Comparison of ENCODE assay signal across 12 cellular contexts in the genomic region with DNA sequence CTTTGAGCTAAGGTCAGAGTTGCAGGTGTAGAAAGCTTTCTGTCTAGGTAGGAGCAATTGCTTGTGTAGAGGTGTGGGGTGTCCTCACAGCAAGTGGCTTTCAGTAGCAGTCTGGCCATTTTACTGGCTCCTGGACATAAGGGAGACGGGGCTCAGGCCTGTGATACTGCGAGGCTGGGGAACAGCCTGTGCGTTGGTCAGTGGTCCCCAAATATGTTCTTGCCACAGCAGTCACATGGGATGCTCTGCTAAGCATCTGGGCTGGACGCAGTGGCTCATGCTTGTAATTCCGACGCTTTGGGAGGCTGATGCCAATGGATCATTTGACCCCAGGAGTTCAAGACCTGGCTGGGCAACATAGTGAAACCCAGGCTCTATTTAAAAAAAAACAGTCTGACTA. TPM values are rescaled to one million over a fixed set of nuclear protein-coding genes. Genes with fewer than 3 reads are reported as not detected.
DNase-seq lines count a peak whose midpoint lies in the region; ATAC-seq and TF ChIP-seq lines count a peak whose summit lies in the region.
"Had no signal": no experiment of that assay in that cellular context is flagged by ENCODE, and none has a peak within 500 bp of the region (broad histone marks: within the 10 kb centered on the region; RNA-seq: fewer than 3 reads in every experiment).

No MANE protein-coding gene starts in this region.

- peaks cover 13% of the 10 kb centered on the region for H3K79me2 ChIP-seq in OCI-LY1 (ENCODE audit: insufficient read depth, low read length)

- peaks cover 52% of the 10 kb centered on the region for H3K4me1 ChIP-seq in OCI-LY1 (ENCODE audit: insufficient read depth, low read length, severe bottlenecking)

- H3F3A ChIP-seq in OCI-LY1 (ENCODE audit: insufficient read depth, low read length): no peaks in the 10 kb centered on the region

- peaks cover 23% of the 10 kb centered on the region for H3K4me1 Mint-ChIP-seq in activated T-cell treated with anti-CD3 and anti-CD28 coated beads, Interleukin-2, amount 50 U/mL, for 4 hours (ENCODE audit: low read depth)
- peaks cover 28% of the 10 kb centered on the region for H3K4me1 Mint-ChIP-seq in brain
- H3K4me1 Mint-ChIP-seq in stimulated activated memory B cell treated with anti-CD40 and anti-IgM and Interleukin-4, amounts not matched to agents 10 μg/mL and 1 μg/mL and 100 μg/mL, for 72 hours: peaks cover 41% of the 10 kb centered on the region

- H3K36me3 Mint-ChIP-seq in activated T-cell treated with anti-CD3 and anti-CD28 coated beads, Interleukin-2, amount 50 U/mL, for 4 hours (ENCODE audit: insufficient read depth): peaks cover 35% of the 10 kb centered on the region
- peaks cover 8% of the 10 kb centered on the region for H3K36me3 Mint-ChIP-seq in brain
- H3K36me3 Mint-ChIP-seq in stimulated activated memory B cell treated with anti-CD40 and anti-IgM and Interleukin-4, amounts not matched to agents 10 μg/mL and 1 μg/mL and 100 μg/mL, for 72 hours: peaks cover 52% of the 10 kb centered on the region

- H3K4me2 ChIP-seq in OCI-LY1 (ENCODE audit: low read length): peak overlapping the region; percentile 94

- no peak overlapping the region for H2AFZ ChIP-seq in OCI-LY1 (ENCODE audit: low read length)

- no peak for ATAC-seq in activated T-cell treated with anti-CD3 and anti-CD28 coated beads, Interleukin-2, amount 50 U/mL, for 4 hours
- no peak for ATAC-seq in stimulated activated memory B cell treated with anti-CD40 and anti-IgM and Interleukin-4, amounts not matched to agents 10 μg/mL and 1 μg/mL and 100 μg/mL, for 72 hours

- H3K36me3 ChIP-seq in OCI-LY1 (ENCODE audit: insufficient read depth, low read length) (peaks cover 57% of the 10 kb centered on the region), H7 (replicated peaks; ENCODE audit: control insufficient read depth, insufficient read depth, low read length) (peaks cover 35% of the 10 kb centered on the region)

- H3K27me3 ChIP-seq in OCI-LY1 (ENCODE audit: insufficient read depth, low read length) (no peaks in the 10 kb centered on the region), H7 (ENCODE audit: control insufficient read depth, insufficient read depth, low read length) (no peaks in the 10 kb centered on the region)
- H3K27me3 ChIP-seq: upper lobe of left lung had no signal

- no peak for TF ChIP-seq CTCF in OCI-LY1 (IDR thresholded peaks at IDR 0.05; ENCODE audit: low read length)
- no peak for TF ChIP-seq CTCF in brain (conservative IDR thresholded peaks at IDR 0.05)

- H3K4me3 Mint-ChIP-seq in activated T-cell treated with anti-CD3 and anti-CD28 coated beads, Interleukin-2, amount 50 U/mL, for 4 hours: peak overlapping the region; percentile 99
- H3K4me3 Mint-ChIP-seq in brain: peak overlapping the region in 4 of 5 experiments; percentile 83 to 99 (median 90)
- peak overlapping the region; percentile 99 for H3K4me3 Mint-ChIP-seq in stimulated activated memory B cell treated with anti-CD40 and anti-IgM and Interleukin-4, amounts not matched to agents 10 μg/mL and 1 μg/mL and 100 μg/mL, for 72 hours

- H3K27ac Mint-ChIP-seq in brain: peak overlapping the region in 1 of 5 experiments; percentile 78
- H3K27ac Mint-ChIP-seq in stimulated activated memory B cell treated with anti-CD40 and anti-IgM and Interleukin-4, amounts not matched to agents 10 μg/mL and 1 μg/mL and 100 μg/mL, for 72 hours: peak overlapping the region; percentile 97

- no peaks in the 10 kb centered on the region for H3K9me2 ChIP-seq in OCI-LY1 (ENCODE audit: low read depth, low read length)

- H3K9me3 Mint-ChIP-seq in activated T-cell treated with anti-CD3 and anti-CD28 coated beads, Interleukin-2, amount 50 U/mL, for 4 hours: no peaks in the 10 kb centered on the region
- peaks cover 0 to 4% (median 0%) of the 10 kb centered on the region in 5 experiments for H3K9me3 Mint-ChIP-seq in brain
- no peaks in the 10 kb centered on the region for H3K9me3 Mint-ChIP-seq in stimulated activated memory B cell treated with anti-CD40 and anti-IgM and Interleukin-4, amounts not matched to agents 10 μg/mL and 1 μg/mL and 100 μg/mL, for 72 hours

- H3K9me3 ChIP-seq in OCI-LY1 (ENCODE audit: low read length): no peaks in the 10 kb centered on the region
- H3K9me3 ChIP-seq: upper lobe of left lung had no signal

- H3K27me3 Mint-ChIP-seq in activated T-cell treated with anti-CD3 and anti-CD28 coated beads, Interleukin-2, amount 50 U/mL, for 4 hours (ENCODE audit: low read depth): no peaks in the 10 kb centered on the region
- H3K27me3 Mint-ChIP-seq in brain: peaks cover 4% of the 10 kb centered on the region
- no peaks in the 10 kb centered on the region for H3K27me3 Mint-ChIP-seq in stimulated activated memory B cell treated with anti-CD40 and anti-IgM and Interleukin-4, amounts not matched to agents 10 μg/mL and 1 μg/mL and 100 μg/mL, for 72 hours

- H3K4me3 ChIP-seq in OCI-LY1 (ENCODE audit: low read depth, low read length, poor library complexity, severe bottlenecking) (peak overlapping the region; percentile 90), H7 (ENCODE audit: insufficient read depth, low read depth, low read length) (no peak overlapping the region)

- no peaks in the 10 kb centered on the region for H4K20me1 ChIP-seq in OCI-LY1 (ENCODE audit: insufficient read depth, low read length)

- H3K9ac ChIP-seq in OCI-LY1 (ENCODE audit: low read length): peak overlapping the region; percentile 94

- no peak for DNase-seq in activated T-cell treated with anti-CD3 and anti-CD28 coated beads, Interleukin-2, amount 50 U/mL, for 4 hours
- DNase-seq in activated T-cell treated with anti-CD3 and anti-CD28 coated beads, Interleukin-2, amount 50 U/mL, for 48 hours: no peak
- DNase-seq in NCI-H1436 (lab: John Stamatoyannopoulos, UW): no peak
- no peak for DNase-seq in H7
- no peak for DNase-seq in NCI-H1417 (lab: John Stamatoyannopoulos, UW)
- DNase-seq: activated gamma-delta T cell treated with Interleukin-2 at 50 U/mL for 16 hours, SHP77, upper lobe of left lung had no signal

- peak overlapping the region; percentile 72 for H3K27ac ChIP-seq in OCI-LY1 (ENCODE audit: low read depth, low read length, poor library complexity, severe bottlenecking)
- H3K27ac ChIP-seq: upper lobe of left lung, VCaP had no signal

RNA-seq across cellular contexts. Expression of a gene that starts 1.9 kb away (rescaled TPM):
- 100 to 1,000 TPM; 342 to 399 (median 361) TPM for total RNA-seq in activated T-cell treated with anti-CD3 and anti-CD28 coated beads, Interleukin-2, amount 50 U/mL, for 4 hours
- polyA plus RNA-seq in brain (ENCODE audit: insufficient read depth, low read depth, low replicate concordance): 66.6 TPM
- total RNA-seq in H7 (2014; rRNA removed; shearing (Covaris generic)): 266 and 322 TPM in 2 replicates

RNA-seq across cellular contexts. Expression of a gene that starts 21.0 kb away (rescaled TPM):
- total RNA-seq in activated T-cell treated with anti-CD3 and anti-CD28 coated beads, Interleukin-2, amount 50 U/mL, for 4 hours: 1 to 10 TPM; 1.2 to 3.0 (median 1.4) TPM
- polyA plus RNA-seq in brain (ENCODE audit: insufficient read depth, low read depth, low replicate concordance): 11.0 TPM
- total RNA-seq in H7 (2014; rRNA removed; shearing (Covaris generic)): 8.3 and 20.6 TPM in 2 replicates
